26 cellular contexts compared by ENCODE assay signal in genomic region chr22:46196268-46196667, GRCh38. TPM values are rescaled to one million over a fixed set of nuclear protein-coding genes. Genes with fewer than 3 reads are reported as not detected.
DNase-seq lines count a peak whose midpoint lies in the region; ATAC-seq, FAIRE-seq and TF ChIP-seq lines count a peak whose summit lies in the region.
"Had no signal": no experiment of that assay in that cellular context is flagged by ENCODE, and none has a peak within 500 bp of the region (broad histone marks: within the 10 kb centered on the region; RNA-seq: fewer than 3 reads in every experiment).

No MANE protein-coding gene starts in this region.

- no peaks in the 10 kb centered on the region for H3F3A ChIP-seq in neural progenitor cell (ENCODE audit: low read depth)

- H3K4me2 ChIP-seq in HepG2 (ENCODE audit: low read depth, low read length): no peak overlapping the region
- no peak overlapping the region for H3K4me2 ChIP-seq in neural progenitor cell

- H4K20me1 ChIP-seq in HepG2 (ENCODE audit: insufficient read depth, low read length) (peaks cover 2% of the 10 kb centered on the region; the same call in 1 of the 2 replicates), neural progenitor cell (ENCODE audit: low read depth) (no peaks in the 10 kb centered on the region)

- peak overlapping the region; percentile 87 to 92 for H3K27ac ChIP-seq in liver (ENCODE audit: low read depth in 1 of 2, low read length in 2 of 2)
- H3K27ac ChIP-seq in HepG2 (ENCODE audit: extremely low read length, insufficient read depth, low read length): no peak overlapping the region
- no peak overlapping the region for H3K27ac ChIP-seq in neural progenitor cell
- H3K27ac ChIP-seq: ascending aorta, VCaP had no signal

- FAIRE-seq in HepG2 (lab: Jason Lieb, UNC): no peak
- FAIRE-seq: colon, GM18507, H54, keratinocyte had no signal

- H3K27me3 ChIP-seq in liver (ENCODE audit: control insufficient read depth in 4 of 4, insufficient read depth in 4 of 4, low read length in 3 of 4): no peaks in the 10 kb centered on the region
- no peaks in the 10 kb centered on the region for H3K27me3 ChIP-seq in HepG2 (ENCODE audit: control insufficient read depth in 1 of 2, insufficient read depth in 2 of 2, low read length in 2 of 2)
- H3K27me3 ChIP-seq in neural progenitor cell: no peaks in the 10 kb centered on the region
- H3K27me3 ChIP-seq: ascending aorta had no signal

- H3K9me3 ChIP-seq in liver (ENCODE audit: control insufficient read depth in 4 of 4, low read length in 3 of 4) (no peaks in the 10 kb centered on the region), HepG2 (ENCODE audit: low read length) (no peaks in the 10 kb centered on the region), neural progenitor cell (ENCODE audit: low read depth) (no peaks in the 10 kb centered on the region)
- H3K9me3 ChIP-seq: ascending aorta, thoracic aorta had no signal

- no peaks in the 10 kb centered on the region for H3K27me3 Mint-ChIP-seq in neural progenitor cell (ENCODE audit: insufficient read depth, low read depth)
- no peaks in the 10 kb centered on the region for H3K27me3 Mint-ChIP-seq in chondrocyte (ENCODE audit: low read depth)
- H3K27me3 Mint-ChIP-seq: CD4-positive, CD25-positive, alpha-beta regulatory T cell; naive B cell had no signal

- no TSS peak for BruUV-seq in HepG2 (replicated peaks; lab: Mats Ljungman, UMichigan)

- peak in 1 of 2 donors; percentile 9 for TF ChIP-seq RAD21 in liver (IDR thresholded peaks at IDR 0.05)
- TF ChIP-seq RAD21 in HepG2 (CRISPR knock-in tag; IDR thresholded peaks at IDR 0.05): no peak

- H3K4me1 Mint-ChIP-seq in neural progenitor cell: peaks cover 4% of the 10 kb centered on the region
- peaks cover 7% of the 10 kb centered on the region for H3K4me1 Mint-ChIP-seq in chondrocyte (ENCODE audit: low read depth)
- H3K4me1 Mint-ChIP-seq: activated naive CD4-positive, alpha-beta T cell treated with anti-CD3 and anti-CD28 coated beads, Interleukin-2, amount 10 ng/mL, durations not matched to agents 7 days and 5 days; CD4-positive, CD25-positive, alpha-beta regulatory T cell had no signal

- DNase-seq in HepG2 (ENCODE audit: low spot score) (no peak), left ventricle myocardium superior (peak; percentile 91), neural progenitor cell (ENCODE audit: low spot score) (no peak), chondrocyte (ENCODE audit: low spot score) (no peak), DMS79 treated with DMSO at 0.1 percent for 48 hours (lab: John Stamatoyannopoulos, UW) (no peak), NCI-H226 (no peak)
- DNase-seq: activated CD4-positive, alpha-beta T cell treated with anti-CD3 and anti-CD28 coated beads, Interleukin-2, amount 50 U/mL, for 4 hours; activated naive CD4-positive, alpha-beta T cell treated with anti-CD3 and anti-CD28 coated beads, Interleukin-2, amount 10 ng/mL, durations not matched to agents 7 days and 5 days; activated T-cell treated with anti-CD3 and anti-CD28 coated beads, Interleukin-2, amount 50 U/mL, for 1 hour; CD4-positive, CD25-positive, alpha-beta regulatory T cell; DMS53; hippocampal formation; naive B cell; NCI-H1436 treated with DMSO at 0.1 percent for 48 hours; NCI-H446 treated with DMSO at 0.1 percent for 48 hours; stimulated activated CD4-positive, alpha-beta T cell treated with anti-CD3 and anti-CD28 coated beads, Interleukin-12 subunit alpha, Interleukin-12 subunit beta, amount 100 ng/mL, for 4 hours had no signal

- H3K79me2 ChIP-seq in HepG2 (ENCODE audit: insufficient read depth, low read length) (no peaks in the 10 kb centered on the region), neural progenitor cell (ENCODE audit: low read depth) (no peaks in the 10 kb centered on the region)

- POLR2A ChIA-PET in HepG2 (lab: Yijun Ruan, JAX): no interaction called here

- in situ Hi-C loops in HepG2 (cut with HindIII; ENCODE audit: extremely low pct_ligation_motif_present, low pct_unique_long_range_greater_than_20kb): no loop called here

- TF ChIP-seq CTCF in liver (IDR thresholded peaks at IDR 0.05; ENCODE audit: low read depth, low read length, missing input control) (no peak), HepG2 (CRISPR knock-in tag; IDR thresholded peaks at IDR 0.05) (no peak), neural progenitor cell (IDR thresholded peaks at IDR 0.05) (no peak), chondrocyte (IDR thresholded peaks at IDR 0.05) (no peak)

- H3K4me3 ChIP-seq in liver (ENCODE audit: low read depth in 1 of 3, low read length in 3 of 3) (no peak overlapping the region), HepG2 (replicated peaks in 1 of 3; ENCODE audit: insufficient read depth in 1 of 3, low read depth in 2 of 3, low read length in 3 of 3) (no peak overlapping the region), neural progenitor cell (no peak overlapping the region)
- H3K4me3 ChIP-seq: ascending aorta, thoracic aorta had no signal

- ATAC-seq in HepG2 (no peak), left ventricle myocardium superior (peak; percentile 95), GM18870 (IDR thresholded peaks at IDR 0.05; ENCODE audit: unreplicated experiment) (no peak)

- peaks cover 5% of the 10 kb centered on the region for H3K36me3 Mint-ChIP-seq in neural progenitor cell
- H3K36me3 Mint-ChIP-seq in chondrocyte (ENCODE audit: low read depth): peaks cover 10% of the 10 kb centered on the region

- TF ChIP-seq POLR2A in HepG2 (IDR thresholded peaks at IDR 0.05; ENCODE audit: insufficient read depth in 1 of 2, low read depth in 2 of 2, low read length in 2 of 2): no peak

- H3K4me1 ChIP-seq in liver (ENCODE audit: control insufficient read depth in 4 of 4, insufficient read depth in 4 of 4, low read length in 3 of 4): peaks cover 5 to 27% (median 17%) of the 10 kb centered on the region in 4 donors
- peaks cover 20% of the 10 kb centered on the region for H3K4me1 ChIP-seq in HepG2 (ENCODE audit: insufficient read depth, low read length)
- H3K4me1 ChIP-seq in neural progenitor cell: no peaks in the 10 kb centered on the region
- H3K4me1 ChIP-seq: ascending aorta had no signal

- H3K9ac ChIP-seq in liver (ENCODE audit: low read depth in 1 of 2, low read length in 2 of 2): no peak overlapping the region
- H3K9ac ChIP-seq in HepG2 (ENCODE audit: insufficient read depth, low read depth, low read length): no peak overlapping the region
- H3K9ac ChIP-seq in neural progenitor cell: no peak overlapping the region

- no peak for TF ChIP-seq EP300 in HepG2 (IDR thresholded peaks at IDR 0.05; ENCODE audit: low read depth in 2 of 2, low read length in 2 of 2)
- TF ChIP-seq EP300 in HepG2 (CRISPR knock-in tag; IDR thresholded peaks at IDR 0.05; ENCODE audit: borderline replicate concordance): no peak

- WGBS in liver: 31% methylated on average over 8 of the region's 8 CpGs
- whole genome bisulfite sequencing in HepG2 (ENCODE audit: low lambda C conversion rate): 92% methylated on average over 8 of the region's 8 CpGs

- peaks cover 2 to 21% (median 14%) of the 10 kb centered on the region in 4 donors for H3K36me3 ChIP-seq in liver (ENCODE audit: control insufficient read depth in 4 of 4, insufficient read depth in 3 of 4, low read depth in 1 of 4, low read length in 3 of 4)
- H3K36me3 ChIP-seq in HepG2 (replicated peaks in 1 of 2; ENCODE audit: control insufficient read depth in 1 of 2, insufficient read depth in 2 of 2, low read length in 2 of 2): peaks cover 1 to 19% of the 10 kb centered on the region in 2 experiments; a peak in 3 of 5 replicates
- H3K36me3 ChIP-seq in neural progenitor cell: no peaks in the 10 kb centered on the region

- CTCF ChIA-PET in HepG2 (lab: Yijun Ruan, JAX; ENCODE audit: low intra/inter-chr PET ratio, low total read pairs): no interaction called here

- H3K4me3 Mint-ChIP-seq in neural progenitor cell (no peak overlapping the region), chondrocyte (ENCODE audit: unreplicated experiment) (no peak overlapping the region)
- H3K4me3 Mint-ChIP-seq: activated naive CD4-positive, alpha-beta T cell treated with anti-CD3 and anti-CD28 coated beads, Interleukin-2, amount 10 ng/mL, durations not matched to agents 7 days and 5 days; CD4-positive, CD25-positive, alpha-beta regulatory T cell; naive B cell; T-helper 1 cell treated with Interleukin-12 subunit alpha and Interleukin-12 subunit beta and Interleukin-4 antibody, amounts not matched to agents 30 μg/mL and 1 μg/mL, for 36 hours had no signal

- H3K9me3 Mint-ChIP-seq in neural progenitor cell (no peaks in the 10 kb centered on the region), chondrocyte (ENCODE audit: low read depth) (peaks cover 2% of the 10 kb centered on the region)
- H3K9me3 Mint-ChIP-seq: activated naive CD4-positive, alpha-beta T cell treated with anti-CD3 and anti-CD28 coated beads, Interleukin-2, amount 10 ng/mL, durations not matched to agents 7 days and 5 days; T-helper 1 cell treated with Interleukin-12 subunit alpha and Interleukin-12 subunit beta and Interleukin-4 antibody, amounts not matched to agents 30 μg/mL and 1 μg/mL, for 36 hours had no signal

- H2AFZ ChIP-seq in HepG2 (ENCODE audit: low read length) (no peak overlapping the region), neural progenitor cell (replicated peaks) (no peak overlapping the region)

- intact Hi-C loops in HepG2 (cut with micrococcal nuclease; ENCODE audit: unreplicated experiment): loop anchor here (1.0 kb wide), 1 partner anchor 37 kb away; no protein-coding TSS in a partner anchor
- intact Hi-C loops in left ventricle myocardium superior (cut with micrococcal nuclease): no loop called here

- H3K27ac Mint-ChIP-seq in neural progenitor cell (peak overlapping the region; percentile 29), chondrocyte (ENCODE audit: unreplicated experiment) (no peak overlapping the region)
- H3K27ac Mint-ChIP-seq: activated naive CD4-positive, alpha-beta T cell treated with anti-CD3 and anti-CD28 coated beads, Interleukin-2, amount 10 ng/mL, durations not matched to agents 7 days and 5 days; naive B cell; T-helper 1 cell treated with Interleukin-12 subunit alpha and Interleukin-12 subunit beta and Interleukin-4 antibody, amounts not matched to agents 30 μg/mL and 1 μg/mL, for 36 hours had no signal

RNA-seq across cellular contexts. Expression of gene PPARA, which starts 45.9 kb away (rescaled TPM):
- total RNA-seq in liver (10 to 100 TPM; 47.5 to 78.8 TPM), HepG2 (2016; rRNA removed; fragmentation: Illumina TruSeq; extraction: Trizol) (24.7 and 32.0 TPM in 2 replicates), left ventricle myocardium superior (78.9 TPM), neural progenitor cell (ENCODE audit: low replicate concordance) (5.2 and 5.4 TPM in 2 replicates), chondrocyte (16.0 to 19.2 TPM (median 17.8 TPM) in 3 replicates)
- polyA plus RNA-seq in liver (10 to 100 TPM; 31.2 to 35.1 TPM), HepG2 (2011; rRNA removed) (16.6 and 18.2 TPM in 2 replicates)
- 25.2 and 27.4 TPM in 2 replicates for total RNA-seq in HepG2 (2016; cell fraction: cytosol; rRNA removed; fragmentation: Illumina TruSeq; extraction: Trizol; ENCODE audit: low read depth)
- total RNA-seq in HepG2 (2016; cell fraction: insoluble cytoplasmic fraction; rRNA removed; fragmentation: Illumina TruSeq; extraction: Trizol): 25.2 and 26.2 TPM in 2 replicates
- total RNA-seq in HepG2 (2016; cell fraction: membrane; rRNA removed; fragmentation: Illumina TruSeq; extraction: Trizol): 42.1 and 44.8 TPM in 2 replicates
- total RNA-seq in HepG2 (2016; cell fraction: nucleus; rRNA removed; fragmentation: Illumina TruSeq; extraction: Trizol): 16.8 and 21.1 TPM in 2 replicates
- polyA plus RNA-seq in HepG2 (2011; cell fraction: cytosol; rRNA removed): 14.0 and 14.5 TPM in 2 replicates
- 11.7 and 12.6 TPM in 2 replicates for polyA plus RNA-seq in HepG2 (2011; cell fraction: nucleus; rRNA removed)
- 20.9 and 22.5 TPM in 2 replicates for polyA plus RNA-seq in HepG2 (2012)
- polyA plus RNA-seq in HepG2 (2016; cell fraction: cytosol; fragmentation: Illumina TruSeq; extraction: Trizol; ENCODE audit: low read depth): 26.1 and 26.5 TPM in 2 replicates
- 15.3 and 15.6 TPM in 2 replicates for polyA plus RNA-seq in HepG2 (2016; cell fraction: insoluble cytoplasmic fraction; fragmentation: Illumina TruSeq; extraction: Trizol; ENCODE audit: low read depth)
- 29.1 and 30.3 TPM in 2 replicates for polyA plus RNA-seq in HepG2 (2016; cell fraction: membrane; fragmentation: Illumina TruSeq; extraction: Trizol; ENCODE audit: low read depth)
- 21.2 and 21.4 TPM in 2 replicates for polyA plus RNA-seq in HepG2 (2016; cell fraction: nucleus; fragmentation: Illumina TruSeq; extraction: Trizol; ENCODE audit: insufficient read depth, low read depth)
- 7.8 and 47.2 TPM in 2 replicates for polyA minus RNA-seq in HepG2 (2011; rRNA and poly(A)+ RNA removed; ENCODE audit: low replicate concordance)
- polyA minus RNA-seq in HepG2 (2011; cell fraction: cytosol; rRNA and poly(A)+ RNA removed): 23.7 and 30.1 TPM in 2 replicates
- 30.8 and 34.2 TPM in 2 replicates for polyA minus RNA-seq in HepG2 (2011; cell fraction: nucleus; rRNA and poly(A)+ RNA removed)

RNA-seq across cellular contexts. Expression of gene CDPF1, which starts 53.8 kb away (rescaled TPM):
- total RNA-seq in liver (1 to 10 TPM; 4.4 to 6.1 TPM), HepG2 (2016; rRNA removed; fragmentation: Illumina TruSeq; extraction: Trizol) (5.2 and 6.0 TPM in 2 replicates), left ventricle myocardium superior (6.2 TPM), neural progenitor cell (ENCODE audit: low replicate concordance) (6.7 and 22.8 TPM in 2 replicates), chondrocyte (7.7 to 11.2 TPM (median 9.9 TPM) in 3 replicates)
- polyA plus RNA-seq in liver (1 to 10 TPM; 3.9 to 6.6 TPM), HepG2 (2011; rRNA removed) (7.4 and 8.1 TPM in 2 replicates)
- 3.1 and 4.1 TPM in 2 replicates for total RNA-seq in HepG2 (2016; cell fraction: cytosol; rRNA removed; fragmentation: Illumina TruSeq; extraction: Trizol; ENCODE audit: low read depth)
- 4.7 and 6.0 TPM in 2 replicates for total RNA-seq in HepG2 (2016; cell fraction: insoluble cytoplasmic fraction; rRNA removed; fragmentation: Illumina TruSeq; extraction: Trizol)
- 5.4 and 6.4 TPM in 2 replicates for total RNA-seq in HepG2 (2016; cell fraction: membrane; rRNA removed; fragmentation: Illumina TruSeq; extraction: Trizol)
- total RNA-seq in HepG2 (2016; cell fraction: nucleus; rRNA removed; fragmentation: Illumina TruSeq; extraction: Trizol): 2.8 and 3.8 TPM in 2 replicates
- polyA plus RNA-seq in HepG2 (2011; cell fraction: cytosol; rRNA removed): 7.0 and 8.0 TPM in 2 replicates
- 15.6 and 19.1 TPM in 2 replicates for polyA plus RNA-seq in HepG2 (2011; cell fraction: nucleus; rRNA removed)
- polyA plus RNA-seq in HepG2 (2012): 3.3 and 4.7 TPM in 2 replicates
- 2.9 and 3.7 TPM in 2 replicates for polyA plus RNA-seq in HepG2 (2016; cell fraction: cytosol; fragmentation: Illumina TruSeq; extraction: Trizol; ENCODE audit: low read depth)
- 4.6 and 5.8 TPM in 2 replicates for polyA plus RNA-seq in HepG2 (2016; cell fraction: insoluble cytoplasmic fraction; fragmentation: Illumina TruSeq; extraction: Trizol; ENCODE audit: low read depth)
- polyA plus RNA-seq in HepG2 (2016; cell fraction: membrane; fragmentation: Illumina TruSeq; extraction: Trizol; ENCODE audit: low read depth): 5.2 and 5.7 TPM in 2 replicates
- 4.2 and 5.9 TPM in 2 replicates for polyA plus RNA-seq in HepG2 (2016; cell fraction: nucleus; fragmentation: Illumina TruSeq; extraction: Trizol; ENCODE audit: insufficient read depth, low read depth)
- polyA minus RNA-seq in HepG2 (2011; rRNA and poly(A)+ RNA removed; ENCODE audit: low replicate concordance): 3.5 and 3.6 TPM in 2 replicates
- 1.3 and 2.3 TPM in 2 replicates for polyA minus RNA-seq in HepG2 (2011; cell fraction: cytosol; rRNA and poly(A)+ RNA removed)
- 1.9 and 2.2 TPM in 2 replicates for polyA minus RNA-seq in HepG2 (2011; cell fraction: nucleus; rRNA and poly(A)+ RNA removed)

Comparison
In these comparisons a context has a peak if more than half of its experiments do, and no peak if none do; other contexts are left out.
1. H3K27ac ChIP-seq: peak in liver (2 of 2); none in HepG2 (single experiment) and neural progenitor cell (single experiment).